13 cellular contexts compared by ENCODE assay signal in genomic region chr2:240972636-240973521, GRCh38. TPM values are rescaled to one million over a fixed set of nuclear protein-coding genes. Genes with fewer than 3 reads are reported as not detected.
DNase-seq lines count a peak whose midpoint lies in the region; ATAC-seq and TF ChIP-seq lines count a peak whose summit lies in the region.
"Had no signal": no experiment of that assay in that cellular context is flagged by ENCODE, and none has a peak within 500 bp of the region (broad histone marks: within the 10 kb centered on the region; RNA-seq: fewer than 3 reads in every experiment).

No MANE protein-coding gene starts in this region.

- TF ChIP-seq CTCF in AG10803 (conservative IDR thresholded peaks at IDR 0.05; ENCODE audit: low read length) (no peak), nephron (IDR thresholded peaks at IDR 0.05; ENCODE audit: unreplicated experiment in 3 of 3) (no peak)

- no peaks in the 10 kb centered on the region for H3K36me3 Mint-ChIP-seq in nephron (ENCODE audit: low read depth)
- no peaks in the 10 kb centered on the region for H3K36me3 Mint-ChIP-seq in activated T-helper 2 cell treated with anti-CD3 and anti-CD28 coated beads, Interferon-gamma antibody, Interleukin-2, Interleukin-4, amounts not matched to agents 10 μg/mL and 5 μg/mL and 100 μg/mL, durations not matched to agents 14 hours and 24 hours and 36 hours (ENCODE audit: low read depth)
- H3K36me3 Mint-ChIP-seq: activated CD8-positive, alpha-beta memory T cell treated with anti-CD3 and anti-CD28 coated beads, Interleukin-2, amount 10 ng/mL, durations not matched to agents 7 days and 5 days; CD4-positive, alpha-beta memory T cell had no signal

- peaks cover 27% of the 10 kb centered on the region for H3K27me3 Mint-ChIP-seq in nephron (ENCODE audit: low read depth)
- peaks cover 9% of the 10 kb centered on the region for H3K27me3 Mint-ChIP-seq in activated T-helper 2 cell treated with anti-CD3 and anti-CD28 coated beads, Interferon-gamma antibody, Interleukin-2, Interleukin-4, amounts not matched to agents 10 μg/mL and 5 μg/mL and 100 μg/mL, durations not matched to agents 14 hours and 24 hours and 36 hours (ENCODE audit: low read depth)

- DNase-seq in AG10803 (ENCODE audit: low read depth) (peak; percentile 90), NCI-H146 treated with DMSO at 0.1 percent for 48 hours (lab: John Stamatoyannopoulos, UW; ENCODE audit: unreplicated experiment) (peak; percentile 1), ecto neural progenitor cell (ENCODE audit: low spot score) (no peak)
- DNase-seq in activated T-helper 2 cell treated with anti-CD3 and anti-CD28 coated beads, Interferon-gamma antibody, Interleukin-2, Interleukin-4, amounts not matched to agents 10 μg/mL and 5 μg/mL and 100 μg/mL, durations not matched to agents 14 hours and 24 hours and 36 hours (ENCODE audit: low spot score): no peak
- DNase-seq: activated CD8-positive, alpha-beta memory T cell treated with anti-CD3 and anti-CD28 coated beads, Interleukin-2, amount 10 ng/mL, durations not matched to agents 7 days and 5 days; brain microvascular endothelial cell; CD4-positive, alpha-beta memory T cell; glutamatergic neuron; KG1 had no signal

- H3K9me3 Mint-ChIP-seq in nephron: peaks cover 6% of the 10 kb centered on the region
- H3K9me3 Mint-ChIP-seq in activated T-helper 2 cell treated with anti-CD3 and anti-CD28 coated beads, Interferon-gamma antibody, Interleukin-2, Interleukin-4, amounts not matched to agents 10 μg/mL and 5 μg/mL and 100 μg/mL, durations not matched to agents 14 hours and 24 hours and 36 hours: no peaks in the 10 kb centered on the region

- no peak overlapping the region for H3K4me3 ChIP-seq in AG10803 (ENCODE audit: low read length)

- ATAC-seq in esophagus mucosa: peak; percentile 38
- no peak for ATAC-seq in GM19035 (IDR thresholded peaks at IDR 0.05; ENCODE audit: unreplicated experiment)
- ATAC-seq in GM21723 (IDR thresholded peaks at IDR 0.05; ENCODE audit: unreplicated experiment): no peak
- ATAC-seq: activated CD8-positive, alpha-beta memory T cell treated with anti-CD3 and anti-CD28 coated beads, Interleukin-2, amount 10 ng/mL, durations not matched to agents 7 days and 5 days had no signal

- H3K4me1 Mint-ChIP-seq in nephron: peaks cover 20% of the 10 kb centered on the region
- H3K4me1 Mint-ChIP-seq in activated T-helper 2 cell treated with anti-CD3 and anti-CD28 coated beads, Interferon-gamma antibody, Interleukin-2, Interleukin-4, amounts not matched to agents 10 μg/mL and 5 μg/mL and 100 μg/mL, durations not matched to agents 14 hours and 24 hours and 36 hours (ENCODE audit: low read depth): peaks cover 8% of the 10 kb centered on the region

- no peak overlapping the region for H3K4me3 Mint-ChIP-seq in nephron
- no peak overlapping the region for H3K4me3 Mint-ChIP-seq in activated T-helper 2 cell treated with anti-CD3 and anti-CD28 coated beads, Interferon-gamma antibody, Interleukin-2, Interleukin-4, amounts not matched to agents 10 μg/mL and 5 μg/mL and 100 μg/mL, durations not matched to agents 14 hours and 24 hours and 36 hours (ENCODE audit: low read depth)
- H3K4me3 Mint-ChIP-seq: activated CD8-positive, alpha-beta memory T cell treated with anti-CD3 and anti-CD28 coated beads, Interleukin-2, amount 10 ng/mL, durations not matched to agents 7 days and 5 days; CD4-positive, alpha-beta memory T cell had no signal

- H3K27ac Mint-ChIP-seq in nephron: peak overlapping the region in 2 of 3 experiments; percentile 52 to 72
- no peak overlapping the region for H3K27ac Mint-ChIP-seq in activated T-helper 2 cell treated with anti-CD3 and anti-CD28 coated beads, Interferon-gamma antibody, Interleukin-2, Interleukin-4, amounts not matched to agents 10 μg/mL and 5 μg/mL and 100 μg/mL, durations not matched to agents 14 hours and 24 hours and 36 hours
- H3K27ac Mint-ChIP-seq: activated CD8-positive, alpha-beta memory T cell treated with anti-CD3 and anti-CD28 coated beads, Interleukin-2, amount 10 ng/mL, durations not matched to agents 7 days and 5 days had no signal

- intact Hi-C loops in activated T-helper 2 cell treated with anti-CD3 and anti-CD28 coated beads, Interferon-gamma antibody, Interleukin-2, Interleukin-4, amounts not matched to agents 10 μg/mL and 5 μg/mL and 100 μg/mL, durations not matched to agents 14 hours and 24 hours and 36 hours (cut with micrococcal nuclease): no loop called here

RNA-seq across cellular contexts. Expression of gene SNED1, which starts 25.5 kb away (rescaled TPM):
- total RNA-seq in esophagus mucosa: 3.9 TPM
- 1.5 and 1.7 TPM in 2 replicates for total RNA-seq in activated T-helper 2 cell treated with anti-CD3 and anti-CD28 coated beads, Interferon-gamma antibody, Interleukin-2, Interleukin-4, amounts not matched to agents 10 μg/mL and 5 μg/mL and 100 μg/mL, durations not matched to agents 14 hours and 24 hours and 36 hours

Comparison
In these comparisons a context has a peak if more than half of its experiments do, and no peak if none do; other contexts are left out.
1. DNase-seq: peak in AG10803 (single experiment) and NCI-H146 treated with DMSO at 0.1 percent for 48 hours (single experiment); none in ecto neural progenitor cell (single experiment) and activated T-helper 2 cell treated with anti-CD3 and anti-CD28 coated beads, Interferon-gamma antibody, Interleukin-2, Interleukin-4, amounts not matched to agents 10 μg/mL and 5 μg/mL and 100 μg/mL, durations not matched to agents 14 hours and 24 hours and 36 hours (single experiment).